In the genomic region with DNA sequence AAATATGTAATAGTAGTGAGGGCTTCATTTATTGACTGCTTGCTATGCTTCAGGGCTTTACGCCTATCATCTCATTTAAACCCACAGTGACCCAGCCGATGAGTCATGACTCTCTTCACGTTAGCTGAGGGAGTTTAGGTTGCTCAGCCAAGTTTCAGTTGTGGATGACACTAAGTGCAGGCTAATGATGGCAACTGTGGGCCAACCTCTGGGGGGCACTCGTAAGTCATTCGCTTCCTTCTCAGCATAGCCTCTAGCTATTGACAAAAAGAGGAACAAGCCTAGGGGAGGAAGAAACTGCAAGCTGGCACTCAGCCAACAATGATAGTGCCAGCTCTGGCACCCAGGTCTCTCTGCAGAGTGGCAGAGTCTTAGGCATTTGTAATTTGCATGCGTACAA, we compare ENCODE assay signal across 1 cellular context.
TF ChIP-seq lines count a peak whose summit lies in the region.

No MANE protein-coding gene starts in this region.

TF ChIP-seq in SK-N-SH, 30 proteins besides CTCF, POLR2A, EP300 and RAD21 (continued from another document):
- TF ChIP-seq, protein P1, sequence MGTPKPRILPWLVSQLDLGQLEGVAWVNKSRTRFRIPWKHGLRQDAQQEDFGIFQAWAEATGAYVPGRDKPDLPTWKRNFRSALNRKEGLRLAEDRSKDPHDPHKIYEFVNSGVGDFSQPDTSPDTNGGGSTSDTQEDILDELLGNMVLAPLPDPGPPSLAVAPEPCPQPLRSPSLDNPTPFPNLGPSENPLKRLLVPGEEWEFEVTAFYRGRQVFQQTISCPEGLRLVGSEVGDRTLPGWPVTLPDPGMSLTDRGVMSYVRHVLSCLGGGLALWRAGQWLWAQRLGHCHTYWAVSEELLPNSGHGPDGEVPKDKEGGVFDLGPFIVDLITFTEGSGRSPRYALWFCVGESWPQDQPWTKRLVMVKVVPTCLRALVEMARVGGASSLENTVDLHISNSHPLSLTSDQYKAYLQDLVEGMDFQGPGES (IDR thresholded peaks at IDR 0.05; ENCODE audit: low read depth, low read length): no peak
TF ChIP-seq in SK-N-SH: peak in this region for 3.
